16 cellular contexts compared by ENCODE assay signal in the genomic region with DNA sequence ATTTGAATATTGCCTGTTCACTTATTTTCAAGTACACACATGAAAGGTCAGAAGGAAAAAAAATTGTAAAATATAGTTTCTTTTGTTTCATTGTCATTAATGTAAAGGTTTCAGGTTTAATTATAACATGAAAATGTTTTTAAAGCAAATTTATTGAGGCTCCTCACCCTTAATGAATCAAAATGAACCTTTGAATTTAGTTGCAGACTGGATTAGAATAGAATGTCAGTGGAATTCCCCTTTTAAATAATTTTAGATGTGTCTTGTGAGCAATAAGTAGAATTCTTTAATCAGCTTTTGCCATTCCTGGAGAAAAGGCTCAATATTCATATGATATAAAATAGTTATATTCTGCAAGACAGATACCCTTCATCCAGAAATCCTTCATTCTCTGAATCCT.
"Had no signal": no experiment of that assay in that cellular context is flagged by ENCODE, and none has a peak within 500 bp of the region (broad histone marks: within the 10 kb centered on the region; RNA-seq: fewer than 3 reads in every experiment).

No MANE protein-coding gene starts in this region.

- H3K27me3 Mint-ChIP-seq: naive thymus-derived CD8-positive, alpha-beta T cell; stimulated activated naive B cell treated with anti-CD40 and anti-IgM and Interleukin-4, amounts not matched to agents 10 μg/mL and 1 μg/mL and 100 μg/mL, for 72 hours; stimulated activated naive CD8-positive, alpha-beta T cell treated with anti-CD3 and anti-CD28 coated beads, Interleukin-15, Interleukin-2, amounts not matched to agents 100 ng/mL and 50 ng/mL, for 24 hours had no signal

- DNase-seq: dorsolateral prefrontal cortex; effector CD4-positive, alpha-beta T cell; head of caudate nucleus; left ventricle myocardium superior; lower lobe of right lung; naive thymus-derived CD8-positive, alpha-beta T cell; nephron progenitor cell; nucleus accumbens; posterior cingulate gyrus; psoas muscle; right cardiac atrium; sigmoid colon; stimulated activated CD4-positive, alpha-beta T cell treated with anti-CD3 and anti-CD28 coated beads, Interleukin-4, amount 100 ng/mL, for 4 hours; stimulated activated naive B cell treated with anti-CD40 and anti-IgM and Interleukin-4, amounts not matched to agents 10 μg/mL and 1 μg/mL and 100 μg/mL, for 72 hours; upper lobe of left lung had no signal

- ATAC-seq: left ventricle myocardium superior; lower lobe of right lung; naive thymus-derived CD8-positive, alpha-beta T cell; psoas muscle; right cardiac atrium had no signal

- H3K4me1 Mint-ChIP-seq: nephron progenitor cell had no signal

- H3K4me3 Mint-ChIP-seq: naive thymus-derived CD8-positive, alpha-beta T cell; nephron progenitor cell; stimulated activated naive CD8-positive, alpha-beta T cell treated with anti-CD3 and anti-CD28 coated beads, Interleukin-15, Interleukin-2, amounts not matched to agents 100 ng/mL and 50 ng/mL, for 24 hours had no signal

- H3K27ac Mint-ChIP-seq: nephron progenitor cell had no signal

- H3K9me3 Mint-ChIP-seq: naive thymus-derived CD8-positive, alpha-beta T cell; stimulated activated naive B cell treated with anti-CD40 and anti-IgM and Interleukin-4, amounts not matched to agents 10 μg/mL and 1 μg/mL and 100 μg/mL, for 72 hours had no signal
